ENCODE assay signal across 24 cellular contexts in genomic region chr3:46624533-46624932, GRCh38. TPM values are rescaled to one million over a fixed set of nuclear protein-coding genes. Genes with fewer than 3 reads are reported as not detected.
DNase-seq lines count a peak whose midpoint lies in the region; ATAC-seq, FAIRE-seq and TF ChIP-seq lines count a peak whose summit lies in the region.
"Had no signal": no experiment of that assay in that cellular context is flagged by ENCODE, and none has a peak within 500 bp of the region (broad histone marks: within the 10 kb centered on the region; RNA-seq: fewer than 3 reads in every experiment).

No MANE protein-coding gene starts in this region.

- H2AFZ ChIP-seq in hepatocyte (no peak overlapping the region), GM23248 (no peak overlapping the region)

- TF ChIP-seq CTCF in VCaP (conservative IDR thresholded peaks at IDR 0.05) (no peak), hepatocyte (IDR thresholded peaks at IDR 0.05; ENCODE audit: poor library complexity) (no peak)

- H3K4me1 ChIP-seq in hepatocyte (ENCODE audit: insufficient read depth) (peaks cover 41% of the 10 kb centered on the region), GM23248 (ENCODE audit: insufficient read depth) (peaks cover 21% of the 10 kb centered on the region)
- H3K4me1 ChIP-seq: BE2C had no signal

- H3K36me3 ChIP-seq in hepatocyte (replicated peaks; ENCODE audit: insufficient read depth, low read depth) (no peaks in the 10 kb centered on the region), GM23248 (ENCODE audit: low read depth) (no peaks in the 10 kb centered on the region)
- H3K36me3 ChIP-seq: BE2C; BLaER1 treated with 17β-estradiol and CSF1 and Interleukin-3, amounts not matched to agents 10 nM and 100 nM had no signal

- no peaks in the 10 kb centered on the region for H4K20me1 ChIP-seq in hepatocyte (ENCODE audit: insufficient read depth, poor library complexity, severe bottlenecking)
- H4K20me1 ChIP-seq in GM23248 (ENCODE audit: insufficient read depth) = no peaks in the 10 kb centered on the region
- H4K20me1 ChIP-seq: BLaER1 treated with 17β-estradiol and CSF1 and Interleukin-3, amounts not matched to agents 10 nM and 100 nM had no signal

- H3K27ac ChIP-seq in VCaP = peak overlapping the region; percentile 73; the same call in 1 of the 2 replicates
- peak overlapping the region; percentile 84 for H3K27ac ChIP-seq in hepatocyte
- no peak overlapping the region for H3K27ac ChIP-seq in GM23248
- H3K27ac ChIP-seq: A549; BLaER1 treated with 17β-estradiol and CSF1 and Interleukin-3, amounts not matched to agents 10 nM and 100 nM had no signal

- H3K79me2 ChIP-seq in hepatocyte (no peaks in the 10 kb centered on the region), GM23248 (ENCODE audit: insufficient read depth) (no peaks in the 10 kb centered on the region)

- H3K4me3 ChIP-seq in hepatocyte (no peak overlapping the region), GM23248 (no peak overlapping the region)
- H3K4me3 ChIP-seq: A549; BLaER1 treated with 17β-estradiol and CSF1 and Interleukin-3, amounts not matched to agents 10 nM and 100 nM had no signal

- ATAC-seq in HG03521 (IDR thresholded peaks at IDR 0.05; ENCODE audit: unreplicated experiment) = no peak
- ATAC-seq: A549, HCT116 had no signal

- TF ChIP-seq POLR2A in GM12891 (IDR thresholded peaks at IDR 0.05; ENCODE audit: low read depth, low read length) = no peak

- H3K27me3 ChIP-seq in hepatocyte (no peaks in the 10 kb centered on the region), GM23248 (replicated peaks; ENCODE audit: insufficient read depth) (no peaks in the 10 kb centered on the region)
- H3K27me3 ChIP-seq: BE2C; BLaER1 treated with 17β-estradiol and CSF1 and Interleukin-3, amounts not matched to agents 10 nM and 100 nM had no signal

- no peaks in the 10 kb centered on the region for H3K9me2 ChIP-seq in hepatocyte (replicated peaks; ENCODE audit: insufficient read depth)
- H3K9me2 ChIP-seq in GM23248 (ENCODE audit: insufficient read depth) = no peaks in the 10 kb centered on the region

- no peaks in the 10 kb centered on the region for H3K9me3 ChIP-seq in hepatocyte (ENCODE audit: low read depth)
- H3K9me3 ChIP-seq in GM23248 (ENCODE audit: low read depth) = no peaks in the 10 kb centered on the region
- H3K9me3 ChIP-seq: A549; BE2C; BLaER1 treated with 17β-estradiol and CSF1 and Interleukin-3, amounts not matched to agents 10 nM and 100 nM had no signal

- H3K4me2 ChIP-seq in hepatocyte (no peak overlapping the region), GM23248 (ENCODE audit: unreplicated experiment) (no peak overlapping the region)
- H3K4me2 ChIP-seq: A549; BLaER1 treated with 17β-estradiol and CSF1 and Interleukin-3, amounts not matched to agents 10 nM and 100 nM had no signal

- in situ Hi-C loops in GM23248 (cut with MboI) = no loop called here

- no peak overlapping the region for H3K9ac ChIP-seq in GM23248
- H3K9ac ChIP-seq: BLaER1 treated with 17β-estradiol and CSF1 and Interleukin-3, amounts not matched to agents 10 nM and 100 nM had no signal

- no peak for FAIRE-seq in GM12891 (lab: Jason Lieb, UNC)
- FAIRE-seq: A549, D721Med, GM12892 had no signal

- peak; percentile 11 for DNase-seq in EH (ENCODE audit: low read depth)
- no peak for DNase-seq in hepatocyte (ENCODE audit: low spot score)
- no peak for DNase-seq in GM23248
- no peak for DNase-seq in GM12891 (ENCODE audit: insufficient read length, low spot score)
- DNase-seq: 8988T; ACHN; AML-193; BE2C; CD4-positive, alpha-beta T cell; CD8-positive, alpha-beta memory T cell; DMS 273 treated with DMSO at 0.1 percent for 48 hours; DMS79; GF-D8; H9 had no signal

- 52% methylated on average over 2 of the region's 2 CpGs for WGBS in hepatocyte (ENCODE audit: low lambda C conversion rate, missing lambda C conversion rate)
- 50 to 60% methylated on average over 2 of the region's 2 CpGs for WGBS in GM23248 (ENCODE audit: low coverage in 1 of 2, low lambda C conversion rate in 2 of 2, missing lambda C conversion rate in 2 of 2), 2 experiments

- H3F3A ChIP-seq in GM23248 (ENCODE audit: insufficient read depth) = peaks cover 4% of the 10 kb centered on the region; the same call in 1 of the 2 replicates

TF ChIP-seq in GM12891, 5 proteins besides CTCF, POLR2A, EP300 and RAD21:
- TF ChIP-seq SPI1 (IDR thresholded peaks at IDR 0.05; ENCODE audit: low read depth, low read length) (no peak), TAF1 (IDR thresholded peaks at IDR 0.05; ENCODE audit: low read depth, low read length) (no peak), PAX5 (IDR thresholded peaks at IDR 0.05; ENCODE audit: insufficient read depth, low read length, severe bottlenecking) (no peak), POLR2AphosphoS5 (IDR thresholded peaks at IDR 0.05; ENCODE audit: low read depth, low read length) (no peak), POU2F2 (IDR thresholded peaks at IDR 0.05; ENCODE audit: low read depth, low read length) (no peak)

RNA-seq across cellular contexts. Expression of gene FAM240A, which starts 12.2 kb away (rescaled TPM):
- total RNA-seq in hepatocyte = not detected in 2 replicates
- polyA plus RNA-seq in hepatocyte (not detected in 2 replicates), GM23248 (2016; fragmentation: Nextera tagmentation; extraction: Ambion mirVana) (not detected in 2 replicates)
- not detected in 2 replicates for total RNA-seq in GM23248 (2014; rRNA removed; shearing (Covaris generic))
- polyA plus RNA-seq in GM12891 (2012; ENCODE audit: low read depth, missing spikeins) = not detected
- total RNA-seq: CD4-positive, alpha-beta T cell; CD8-positive, alpha-beta memory T cell; G401; H4 had no signal
- polyA plus RNA-seq: A549; CD14-positive monocyte; CD8-positive, alpha-beta memory T cell had no signal

RNA-seq across cellular contexts. Expression of gene LRRC2, which starts 58.4 kb away (rescaled TPM):
- 0.28 and 0.60 TPM in 2 replicates for total RNA-seq in hepatocyte
- polyA plus RNA-seq in hepatocyte (2.0 and 4.4 TPM in 2 replicates), GM23248 (2016; fragmentation: Nextera tagmentation; extraction: Ambion mirVana) (16.7 and 17.7 TPM in 2 replicates)
- total RNA-seq in GM23248 (2014; rRNA removed; shearing (Covaris generic)) = 10.6 and 10.8 TPM in 2 replicates
- polyA plus RNA-seq in GM12891 (2012; ENCODE audit: low read depth, missing spikeins) = 0.01 TPM
- total RNA-seq: G401 had no signal
- polyA plus RNA-seq: A549; CD14-positive monocyte; CD8-positive, alpha-beta memory T cell had no signal
